15 cellular contexts compared by ENCODE assay signal in the genomic region with DNA sequence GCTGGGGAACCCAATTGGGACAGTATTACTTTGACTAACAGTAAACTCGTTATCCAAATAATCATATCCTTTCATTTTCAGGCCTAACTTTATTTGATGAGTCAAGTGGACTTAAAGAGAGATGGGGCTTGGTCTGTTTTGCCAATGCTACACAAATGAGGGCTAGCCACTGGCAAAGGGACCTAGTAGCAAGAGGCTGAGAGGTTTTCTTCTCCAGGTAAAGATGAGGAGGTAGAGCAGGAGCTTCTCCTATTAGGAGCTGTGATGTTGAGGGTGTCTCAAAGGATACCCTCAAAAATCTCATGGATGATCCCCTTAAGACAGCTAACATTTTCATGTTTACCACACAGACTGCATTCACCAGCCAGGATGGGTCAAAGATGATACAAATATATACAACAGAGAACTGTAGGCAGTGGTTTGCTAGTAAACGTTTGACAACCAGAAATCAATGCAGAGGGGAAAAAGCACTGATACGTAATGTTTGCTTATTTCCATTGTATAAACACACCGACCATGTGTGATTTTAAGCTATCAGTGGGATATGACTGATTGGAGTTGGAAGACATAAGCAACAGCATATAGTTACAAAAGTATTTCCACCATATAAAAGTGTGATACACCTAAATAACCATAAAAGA.
DNase-seq lines count a peak whose midpoint lies in the region; ATAC-seq and TF ChIP-seq lines count a peak whose summit lies in the region.
"Had no signal": no experiment of that assay in that cellular context is flagged by ENCODE, and none has a peak within 500 bp of the region (broad histone marks: within the 10 kb centered on the region; RNA-seq: fewer than 3 reads in every experiment).

No MANE protein-coding gene starts in this region.

- H3K9ac ChIP-seq in OCI-LY3 (ENCODE audit: low read length) (no peak overlapping the region), liver (ENCODE audit: low read depth in 1 of 2, low read length in 2 of 2) (no peak overlapping the region), mesendoderm (ENCODE audit: low read length) (no peak overlapping the region)

- no peak overlapping the region for H2BK5ac ChIP-seq in mesendoderm (ENCODE audit: low read length)

- no peak overlapping the region for H3K23ac ChIP-seq in mesendoderm (ENCODE audit: low read length)

- no peak overlapping the region for H2BK120ac ChIP-seq in mesendoderm (ENCODE audit: low read depth, low read length)

- H3K4me1 ChIP-seq in OCI-LY3 (ENCODE audit: low read length) = peaks cover 18% of the 10 kb centered on the region
- peaks cover 0 to 3% (median 1%) of the 10 kb centered on the region in 4 donors for H3K4me1 ChIP-seq in liver (ENCODE audit: control insufficient read depth in 4 of 4, insufficient read depth in 4 of 4, low read length in 3 of 4)
- no peaks in the 10 kb centered on the region for H3K4me1 ChIP-seq in mesendoderm (ENCODE audit: control insufficient read depth, low read depth, low read length)
- H3K4me1 ChIP-seq: BE2C had no signal

- TF ChIP-seq CTCF in OCI-LY3 (IDR thresholded peaks at IDR 0.05; ENCODE audit: low read depth, low read length) (no peak), liver (IDR thresholded peaks at IDR 0.05; ENCODE audit: low read depth, low read length, missing input control) (no peak)

- WGBS in liver = 39% methylated on average over 4 of the region's 4 CpGs
- WGBS in mesendoderm (ENCODE audit: extremely low coverage, insufficient coverage, low lambda C conversion rate) = no CpG with 5 or more reads among the region's 4 CpGs

- H4K5ac ChIP-seq in mesendoderm (ENCODE audit: low read length) = no peak overlapping the region

- no peaks in the 10 kb centered on the region for H3K79me1 ChIP-seq in mesendoderm (ENCODE audit: low read length)

- ATAC-seq in GM18502 (IDR thresholded peaks at IDR 0.05; ENCODE audit: poor library complexity, unreplicated experiment) = no peak

- no peak overlapping the region for H3K18ac ChIP-seq in mesendoderm (ENCODE audit: low read length)

- H3K4me2 ChIP-seq in OCI-LY3 (ENCODE audit: low read length) = no peak overlapping the region
- H3K4me2 ChIP-seq in mesendoderm (ENCODE audit: low read length) = no peak overlapping the region

- no peak overlapping the region for H3K4me3 ChIP-seq in OCI-LY3 (ENCODE audit: low read length)
- H3K4me3 ChIP-seq in liver (ENCODE audit: low read depth in 1 of 3, low read length in 3 of 3) = no peak overlapping the region
- no peak overlapping the region for H3K4me3 ChIP-seq in mesendoderm (ENCODE audit: low read length)

- no peaks in the 10 kb centered on the region for H3K27me3 ChIP-seq in OCI-LY3 (ENCODE audit: low read depth, low read length)
- H3K27me3 ChIP-seq in liver (ENCODE audit: control insufficient read depth in 4 of 4, insufficient read depth in 4 of 4, low read length in 3 of 4) = no peaks in the 10 kb centered on the region
- H3K27me3 ChIP-seq in mesendoderm (ENCODE audit: insufficient read depth, low read length, poor library complexity) = no peaks in the 10 kb centered on the region
- H3K27me3 ChIP-seq: BE2C had no signal

- DNase-seq in HuH-7.5 (ENCODE audit: low spot score) (peak; percentile 25), mesendoderm (no peak), dermis blood vessel endothelial cell (no peak)
- DNase-seq: ACHN; BE2C; C1 segment of cervical spinal cord; CD4-positive, CD25-positive, alpha-beta regulatory T cell; CD8-positive, alpha-beta memory T cell; COR-L47; DMS 273 treated with DMSO at 0.1 percent for 48 hours; DMS79; H9 had no signal

- no peak overlapping the region for H2BK15ac ChIP-seq in mesendoderm (replicated peaks; ENCODE audit: low read depth)

- no peaks in the 10 kb centered on the region for H3K79me2 ChIP-seq in OCI-LY3 (ENCODE audit: low read length)
- no peaks in the 10 kb centered on the region for H3K79me2 ChIP-seq in mesendoderm (ENCODE audit: control insufficient read depth, insufficient read depth, low read length)

- no peak overlapping the region for H3K4ac ChIP-seq in mesendoderm (ENCODE audit: low read depth, low read length)

- no peak overlapping the region for H3K56ac ChIP-seq in mesendoderm (ENCODE audit: low read length)

- no peak for TF ChIP-seq RAD21 in liver (IDR thresholded peaks at IDR 0.05)

- no peak overlapping the region for H2AK5ac ChIP-seq in mesendoderm (ENCODE audit: low read length)

- H3K36me3 ChIP-seq in OCI-LY3 (replicated peaks; ENCODE audit: low read depth, low read length) (peaks cover 18% of the 10 kb centered on the region), liver (ENCODE audit: control insufficient read depth in 4 of 4, insufficient read depth in 3 of 4, low read depth in 1 of 4, low read length in 3 of 4) (no peaks in the 10 kb centered on the region), mesendoderm (ENCODE audit: control insufficient read depth, insufficient read depth, low read length) (no peaks in the 10 kb centered on the region)
- H3K36me3 ChIP-seq: BE2C had no signal

- H3K27ac ChIP-seq in OCI-LY3 (ENCODE audit: low read length) (peak overlapping the region; percentile 55; the same call in 1 of the 2 replicates), liver (ENCODE audit: low read depth in 1 of 2, low read length in 2 of 2) (no peak overlapping the region), mesendoderm (ENCODE audit: low read depth, low read length) (no peak overlapping the region)

- no peak overlapping the region for H2AFZ ChIP-seq in OCI-LY3 (ENCODE audit: low read depth, low read length)

- H3K9me3 ChIP-seq in OCI-LY3 (ENCODE audit: insufficient read depth, low read length) (peaks cover 15% of the 10 kb centered on the region; the same call in 1 of the 2 replicates), liver (ENCODE audit: control insufficient read depth in 4 of 4, low read length in 3 of 4) (no peaks in the 10 kb centered on the region)
- H3K9me3 ChIP-seq: BE2C had no signal

- no peak overlapping the region for H4K8ac ChIP-seq in mesendoderm (ENCODE audit: low read depth, low read length)

- no peaks in the 10 kb centered on the region for H4K20me1 ChIP-seq in OCI-LY3 (ENCODE audit: insufficient read depth, low read length)

TF ChIP-seq in liver, 16 proteins besides CTCF, POLR2A, EP300 and RAD21:
- TF ChIP-seq JUND (IDR thresholded peaks at IDR 0.05) = no peak
- TF ChIP-seq GABPA (IDR thresholded peaks at IDR 0.05 in 1 of 2, conservative IDR thresholded peaks at IDR 0.05 in 1 of 2) = no peak
- no peak for TF ChIP-seq NR2F2 (IDR thresholded peaks at IDR 0.05)
- peak; percentile 36 for TF ChIP-seq YY1 (IDR thresholded peaks at IDR 0.05)
- TF ChIP-seq RXRA (IDR thresholded peaks at IDR 0.05) = peak in 1 of 2 donors; percentile 21
- no peak for TF ChIP-seq TAF1 (conservative IDR thresholded peaks at IDR 0.05)
- no peak for TF ChIP-seq HNF4G (IDR thresholded peaks at IDR 0.05)
- TF ChIP-seq FOXA2 (IDR thresholded peaks at IDR 0.05) = peak; percentile 56
- TF ChIP-seq, protein P1, sequence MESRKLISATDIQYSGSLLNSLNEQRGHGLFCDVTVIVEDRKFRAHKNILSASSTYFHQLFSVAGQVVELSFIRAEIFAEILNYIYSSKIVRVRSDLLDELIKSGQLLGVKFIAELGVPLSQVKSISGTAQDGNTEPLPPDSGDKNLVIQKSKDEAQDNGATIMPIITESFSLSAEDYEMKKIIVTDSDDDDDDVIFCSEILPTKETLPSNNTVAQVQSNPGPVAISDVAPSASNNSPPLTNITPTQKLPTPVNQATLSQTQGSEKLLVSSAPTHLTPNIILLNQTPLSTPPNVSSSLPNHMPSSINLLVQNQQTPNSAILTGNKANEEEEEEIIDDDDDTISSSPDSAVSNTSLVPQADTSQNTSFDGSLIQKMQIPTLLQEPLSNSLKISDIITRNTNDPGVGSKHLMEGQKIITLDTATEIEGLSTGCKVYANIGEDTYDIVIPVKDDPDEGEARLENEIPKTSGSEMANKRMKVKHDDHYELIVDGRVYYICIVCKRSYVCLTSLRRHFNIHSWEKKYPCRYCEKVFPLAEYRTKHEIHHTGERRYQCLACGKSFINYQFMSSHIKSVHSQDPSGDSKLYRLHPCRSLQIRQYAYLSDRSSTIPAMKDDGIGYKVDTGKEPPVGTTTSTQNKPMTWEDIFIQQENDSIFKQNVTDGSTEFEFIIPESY (IDR thresholded peaks at IDR 0.05) = no peak
- no peak for TF ChIP-seq EGR1 (IDR thresholded peaks at IDR 0.05; ENCODE audit: low read depth in 2 of 2)
- no peak for TF ChIP-seq SP1 (IDR thresholded peaks at IDR 0.05)
- TF ChIP-seq, protein P2, sequence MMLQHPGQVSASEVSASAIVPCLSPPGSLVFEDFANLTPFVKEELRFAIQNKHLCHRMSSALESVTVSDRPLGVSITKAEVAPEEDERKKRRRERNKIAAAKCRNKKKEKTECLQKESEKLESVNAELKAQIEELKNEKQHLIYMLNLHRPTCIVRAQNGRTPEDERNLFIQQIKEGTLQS (IDR thresholded peaks at IDR 0.05) = no peak
- peak in 1 of 2 donors; percentile 38 for TF ChIP-seq HNF4A (conservative IDR thresholded peaks at IDR 0.05)
- TF ChIP-seq, protein P3, sequence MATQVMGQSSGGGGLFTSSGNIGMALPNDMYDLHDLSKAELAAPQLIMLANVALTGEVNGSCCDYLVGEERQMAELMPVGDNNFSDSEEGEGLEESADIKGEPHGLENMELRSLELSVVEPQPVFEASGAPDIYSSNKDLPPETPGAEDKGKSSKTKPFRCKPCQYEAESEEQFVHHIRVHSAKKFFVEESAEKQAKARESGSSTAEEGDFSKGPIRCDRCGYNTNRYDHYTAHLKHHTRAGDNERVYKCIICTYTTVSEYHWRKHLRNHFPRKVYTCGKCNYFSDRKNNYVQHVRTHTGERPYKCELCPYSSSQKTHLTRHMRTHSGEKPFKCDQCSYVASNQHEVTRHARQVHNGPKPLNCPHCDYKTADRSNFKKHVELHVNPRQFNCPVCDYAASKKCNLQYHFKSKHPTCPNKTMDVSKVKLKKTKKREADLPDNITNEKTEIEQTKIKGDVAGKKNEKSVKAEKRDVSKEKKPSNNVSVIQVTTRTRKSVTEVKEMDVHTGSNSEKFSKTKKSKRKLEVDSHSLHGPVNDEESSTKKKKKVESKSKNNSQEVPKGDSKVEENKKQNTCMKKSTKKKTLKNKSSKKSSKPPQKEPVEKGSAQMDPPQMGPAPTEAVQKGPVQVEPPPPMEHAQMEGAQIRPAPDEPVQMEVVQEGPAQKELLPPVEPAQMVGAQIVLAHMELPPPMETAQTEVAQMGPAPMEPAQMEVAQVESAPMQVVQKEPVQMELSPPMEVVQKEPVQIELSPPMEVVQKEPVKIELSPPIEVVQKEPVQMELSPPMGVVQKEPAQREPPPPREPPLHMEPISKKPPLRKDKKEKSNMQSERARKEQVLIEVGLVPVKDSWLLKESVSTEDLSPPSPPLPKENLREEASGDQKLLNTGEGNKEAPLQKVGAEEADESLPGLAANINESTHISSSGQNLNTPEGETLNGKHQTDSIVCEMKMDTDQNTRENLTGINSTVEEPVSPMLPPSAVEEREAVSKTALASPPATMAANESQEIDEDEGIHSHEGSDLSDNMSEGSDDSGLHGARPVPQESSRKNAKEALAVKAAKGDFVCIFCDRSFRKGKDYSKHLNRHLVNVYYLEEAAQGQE (IDR thresholded peaks at IDR 0.05) = no peak
- no peak for TF ChIP-seq MAX (IDR thresholded peaks at IDR 0.05)
TF ChIP-seq in liver: peak in this region for 4.
